15 cellular contexts compared by ENCODE assay signal in genomic region chr1:211343607-211344334, GRCh38. TPM values are rescaled to one million over a fixed set of nuclear protein-coding genes. Genes with fewer than 3 reads are reported as not detected.
DNase-seq lines count a peak whose midpoint lies in the region; ATAC-seq and TF ChIP-seq lines count a peak whose summit lies in the region.
"Had no signal": no experiment of that assay in that cellular context is flagged by ENCODE, and none has a peak within 500 bp of the region (broad histone marks: within the 10 kb centered on the region; RNA-seq: fewer than 3 reads in every experiment).

No MANE protein-coding gene starts in this region.

- DNase-seq in CD1c-positive myeloid dendritic cell (ENCODE audit: extremely low spot score) (peak; percentile 55), EH (ENCODE audit: low read depth) (peak; percentile 30), kidney tubule cell (ENCODE audit: low spot score) (peak; percentile 22), epidermal melanocyte (ENCODE audit: insufficient read length, low spot score) (no peak), PC-9 (no peak), NCI-H510A treated with DMSO at 0.1 percent for 48 hours (lab: John Stamatoyannopoulos, UW) (no peak)
- DNase-seq: Kasumi-1, NCI-H1417, NCI-H345, SHP77 treated with DMSO at 0.1 percent for 48 hours, T-helper 9 cell had no signal

- no peaks in the 10 kb centered on the region for H3K9me2 ChIP-seq in PC-9 (ENCODE audit: insufficient read depth)

- H3K79me2 ChIP-seq in PC-9 (ENCODE audit: low read depth) = no peaks in the 10 kb centered on the region

- peaks cover 59% of the 10 kb centered on the region for H3K4me1 Mint-ChIP-seq in activated T-helper 17 cell treated with anti-CD3 and anti-CD28 coated beads, Interleukin-2, amount 50 U/mL, for 72 hours

- H3K4me2 ChIP-seq in PC-9 = no peak overlapping the region

- no peaks in the 10 kb centered on the region for H3K9me3 Mint-ChIP-seq in activated T-helper 17 cell treated with anti-CD3 and anti-CD28 coated beads, Interleukin-2, amount 50 U/mL, for 72 hours
- H3K9me3 Mint-ChIP-seq: activated naive CD4-positive, alpha-beta T cell treated with anti-CD3 and anti-CD28 coated beads, Interleukin-2, amount 50 U/mL, for 72 hours had no signal

- no peaks in the 10 kb centered on the region for H4K20me1 ChIP-seq in PC-9 (ENCODE audit: insufficient read depth)

- CTCF ChIA-PET in PC-9 (lab: Charles Lee) = interaction anchor here (1.0 kb wide), 1 partner anchor 19 kb away, joined by 4 read pairs; no protein-coding TSS in a partner anchor

- H3K36me3 ChIP-seq in PC-9 (ENCODE audit: low read depth) = no peaks in the 10 kb centered on the region
- H3K36me3 ChIP-seq: cardiac muscle cell had no signal

- H2AFZ ChIP-seq in PC-9 = no peak overlapping the region

- POLR2A ChIA-PET in PC-9 (lab: Charles Lee; ENCODE audit: unreplicated experiment) = no interaction called here

- ATAC-seq in activated T-helper 17 cell treated with anti-CD3 and anti-CD28 coated beads, Interleukin-2, amount 50 U/mL, for 72 hours (replicated peaks) = peak; percentile 55
- ATAC-seq in HG03442 (IDR thresholded peaks at IDR 0.05; ENCODE audit: unreplicated experiment) = no peak

- no TSS peak for BruUV-seq in PC-9 (replicated peaks; lab: Mats Ljungman, UMichigan)

- H3K4me1 ChIP-seq in PC-9 (replicated peaks; ENCODE audit: insufficient read depth) = no peaks in the 10 kb centered on the region

- H3K27ac ChIP-seq in PC-9 = no peak overlapping the region
- H3K27ac ChIP-seq: cardiac muscle cell had no signal

- H3K27ac Mint-ChIP-seq in activated T-helper 17 cell treated with anti-CD3 and anti-CD28 coated beads, Interleukin-2, amount 50 U/mL, for 72 hours = peak overlapping the region; percentile 15

- H3K27me3 ChIP-seq in PC-9 (ENCODE audit: insufficient read depth, low read depth) = no peaks in the 10 kb centered on the region
- H3K27me3 ChIP-seq: cardiac muscle cell had no signal

- H3F3A ChIP-seq in PC-9 (ENCODE audit: insufficient read depth, low read depth) = 0 out of 2 replicates have a peak, but pooled peaks cover 3% of the 10 kb centered on the region

- no peaks in the 10 kb centered on the region for H3K27me3 Mint-ChIP-seq in activated T-helper 17 cell treated with anti-CD3 and anti-CD28 coated beads, Interleukin-2, amount 50 U/mL, for 72 hours

- no peaks in the 10 kb centered on the region for H3K9me3 ChIP-seq in PC-9 (ENCODE audit: insufficient read depth, low read depth)

- H3K36me3 Mint-ChIP-seq in activated T-helper 17 cell treated with anti-CD3 and anti-CD28 coated beads, Interleukin-2, amount 50 U/mL, for 72 hours (ENCODE audit: low read depth) = peaks cover 12% of the 10 kb centered on the region
- H3K36me3 Mint-ChIP-seq: activated naive CD4-positive, alpha-beta T cell treated with anti-CD3 and anti-CD28 coated beads, Interleukin-2, amount 50 U/mL, for 72 hours had no signal

- peak overlapping the region; percentile 29 for H3K4me3 Mint-ChIP-seq in activated T-helper 17 cell treated with anti-CD3 and anti-CD28 coated beads, Interleukin-2, amount 50 U/mL, for 72 hours

- H3K4me3 ChIP-seq in PC-9 = no peak overlapping the region
- H3K4me3 ChIP-seq: cardiac muscle cell had no signal

- TF ChIP-seq CTCF in PC-9 (conservative IDR thresholded peaks at IDR 0.05) = no peak

- intact Hi-C loops in PC-9 (cut with micrococcal nuclease; ENCODE audit: unreplicated experiment) = no loop called here

RNA-seq across cellular contexts. Expression of gene TRAF5, which starts 17.1 kb away (rescaled TPM):
- 10 to 100 TPM; 50.7 to 54.8 TPM for total RNA-seq in activated T-helper 17 cell treated with anti-CD3 and anti-CD28 coated beads, Interleukin-2, amount 50 U/mL, for 72 hours
- total RNA-seq in PC-9 (2021) = 8.1 and 10.9 TPM in 2 replicates

Comparison
In these comparisons a context has a peak if more than half of its experiments do, and no peak if none do; other contexts are left out.
1. DNase-seq: peak in CD1c-positive myeloid dendritic cell (single experiment), EH (single experiment) and kidney tubule cell (single experiment); none in epidermal melanocyte (single experiment), PC-9 (0 of 2) and NCI-H510A treated with DMSO at 0.1 percent for 48 hours (single experiment).